Comparison of ENCODE assay signal across 11 cellular contexts in genomic region chr16:66979011-66979717, GRCh38. TPM values are rescaled to one million over a fixed set of nuclear protein-coding genes. Genes with fewer than 3 reads are reported as not detected.
DNase-seq lines count a peak whose midpoint lies in the region; ATAC-seq and TF ChIP-seq lines count a peak whose summit lies in the region.
"Had no signal": no experiment of that assay in that cellular context is flagged by ENCODE, and none has a peak within 500 bp of the region (broad histone marks: within the 10 kb centered on the region; RNA-seq: fewer than 3 reads in every experiment).

No MANE protein-coding gene starts in this region.

- TF ChIP-seq CTCF in foreskin fibroblast (IDR thresholded peaks at IDR 0.05; ENCODE audit: low read depth, low read length) (no peak), upper lobe of left lung (IDR thresholded peaks at IDR 0.05) (no peak)

- H3K9me3 Mint-ChIP-seq in activated CD4-positive, alpha-beta T cell treated with anti-CD3 and anti-CD28 coated beads, Interleukin-2, amount 10 ng/mL, durations not matched to agents 7 days and 5 days, result peaks cover 2% of the 10 kb centered on the region

- 62 to 68% methylated on average over 13 to 15 of the region's 16 CpGs for WGBS in upper lobe of left lung, 2 donors

- no peak overlapping the region for H3K4me3 ChIP-seq in foreskin fibroblast (ENCODE audit: low read depth in 1 of 2, low read length in 2 of 2)
- H3K4me3 ChIP-seq in upper lobe of left lung, result no peak overlapping the region
- H3K4me3 ChIP-seq: right lobe of liver had no signal

- TF ChIP-seq EP300 in upper lobe of left lung (IDR thresholded peaks at IDR 0.05), result no peak

- TF ChIP-seq POLR2A in upper lobe of left lung (IDR thresholded peaks at IDR 0.05), result no peak

- POLR2A ChIA-PET in activated CD4-positive, alpha-beta T cell treated with anti-CD3 and anti-CD28 coated beads, Interleukin-2, amount 10 ng/mL, durations not matched to agents 7 days and 5 days (lab: Charles Lee), result no interaction called here

- no peak for DNase-seq in activated CD4-positive, alpha-beta T cell treated with anti-CD3 and anti-CD28 coated beads, Interleukin-2, amount 10 ng/mL, durations not matched to agents 7 days and 5 days
- DNase-seq in activated CD4-positive, alpha-beta T cell treated with anti-CD3 and anti-CD28 coated beads for 1 hour, result no peak
- peak; percentile 25 to 30 for DNase-seq in foreskin fibroblast
- no peak for DNase-seq in upper lobe of left lung
- no peak for DNase-seq in dedifferentiated amniotic fluid mesenchymal stem cell (ENCODE audit: extremely low spot score)
- DNase-seq: activated CD8-positive, alpha-beta memory T cell treated with anti-CD3 and anti-CD28 coated beads, Interleukin-2, amount 10 ng/mL, durations not matched to agents 7 days and 5 days; amniotic stem cell; endodermal cell; NCI-H1930; right lobe of liver had no signal

- peaks cover 80% of the 10 kb centered on the region for H3K4me1 Mint-ChIP-seq in activated CD4-positive, alpha-beta T cell treated with anti-CD3 and anti-CD28 coated beads, Interleukin-2, amount 10 ng/mL, durations not matched to agents 7 days and 5 days
- H3K4me1 Mint-ChIP-seq: endodermal cell had no signal

- H3K27ac ChIP-seq in upper lobe of left lung, result no peak overlapping the region
- H3K27ac ChIP-seq: right lobe of liver had no signal

- no peaks in the 10 kb centered on the region for H3K27me3 ChIP-seq in upper lobe of left lung
- H3K27me3 ChIP-seq: right lobe of liver had no signal

- ATAC-seq in upper lobe of left lung (ENCODE audit: low FRiP score in 2 of 2) (peak; percentile 46 to 67), GM18861 (IDR thresholded peaks at IDR 0.05; ENCODE audit: unreplicated experiment) (no peak)
- ATAC-seq: activated CD8-positive, alpha-beta memory T cell treated with anti-CD3 and anti-CD28 coated beads, Interleukin-2, amount 10 ng/mL, durations not matched to agents 7 days and 5 days had no signal

- peaks cover 5% of the 10 kb centered on the region for H3K36me3 Mint-ChIP-seq in activated CD4-positive, alpha-beta T cell treated with anti-CD3 and anti-CD28 coated beads, Interleukin-2, amount 10 ng/mL, durations not matched to agents 7 days and 5 days (ENCODE audit: low read depth)

- peaks cover 0 to 13% (median 5%) of the 10 kb centered on the region in 4 donors for H3K4me1 ChIP-seq in upper lobe of left lung

- H3K27me3 Mint-ChIP-seq in activated CD4-positive, alpha-beta T cell treated with anti-CD3 and anti-CD28 coated beads, Interleukin-2, amount 10 ng/mL, durations not matched to agents 7 days and 5 days, result no peaks in the 10 kb centered on the region
- H3K27me3 Mint-ChIP-seq: activated CD8-positive, alpha-beta memory T cell treated with anti-CD3 and anti-CD28 coated beads, Interleukin-2, amount 10 ng/mL, durations not matched to agents 7 days and 5 days had no signal

- CTCF ChIA-PET in activated CD4-positive, alpha-beta T cell treated with anti-CD3 and anti-CD28 coated beads, Interleukin-2, amount 10 ng/mL, durations not matched to agents 7 days and 5 days (lab: Charles Lee), result interaction anchor here (0.6 to 4.0 kb wide), 7 partner anchors 13 to 206 kb away, joined by 3 to 21 read pairs (median 7); partner anchors contain the start of genes FBXL8 and TRADD

- H3K4me3 Mint-ChIP-seq in activated CD4-positive, alpha-beta T cell treated with anti-CD3 and anti-CD28 coated beads, Interleukin-2, amount 10 ng/mL, durations not matched to agents 7 days and 5 days, result no peak overlapping the region
- H3K4me3 Mint-ChIP-seq: activated CD8-positive, alpha-beta memory T cell treated with anti-CD3 and anti-CD28 coated beads, Interleukin-2, amount 10 ng/mL, durations not matched to agents 7 days and 5 days; endodermal cell had no signal

- no peaks in the 10 kb centered on the region for H3K36me3 ChIP-seq in upper lobe of left lung
- H3K36me3 ChIP-seq: right lobe of liver had no signal

- no peaks in the 10 kb centered on the region for H3K9me3 ChIP-seq in upper lobe of left lung
- H3K9me3 ChIP-seq: right lobe of liver had no signal

- H3K27ac Mint-ChIP-seq in activated CD4-positive, alpha-beta T cell treated with anti-CD3 and anti-CD28 coated beads, Interleukin-2, amount 10 ng/mL, durations not matched to agents 7 days and 5 days, result peak overlapping the region; percentile 50
- H3K27ac Mint-ChIP-seq: endodermal cell had no signal

RNA-seq across cellular contexts. Expression of gene CES4A, which starts 9.2 kb away (rescaled TPM):
- total RNA-seq in activated CD4-positive, alpha-beta T cell treated with anti-CD3 and anti-CD28 coated beads, Interleukin-2, amount 10 ng/mL, durations not matched to agents 7 days and 5 days, result 10 to 100 TPM; 28.9 to 30.5 TPM
- 10 to 100 TPM in 5 of 6 donors, 1 to 10 TPM in 1; 9.9 to 39.7 (median 20.2) TPM for total RNA-seq in upper lobe of left lung

RNA-seq across cellular contexts. Expression of gene CES3, which starts 18.1 kb away (rescaled TPM):
- 1 to 10 TPM; 5.9 to 6.4 TPM for total RNA-seq in activated CD4-positive, alpha-beta T cell treated with anti-CD3 and anti-CD28 coated beads, Interleukin-2, amount 10 ng/mL, durations not matched to agents 7 days and 5 days
- total RNA-seq in upper lobe of left lung, result 1 to 10 TPM; 1.4 to 6.2 (median 2.9) TPM

RNA-seq across cellular contexts. Expression of gene CES2, which starts 43.8 kb away (rescaled TPM):
- total RNA-seq in activated CD4-positive, alpha-beta T cell treated with anti-CD3 and anti-CD28 coated beads, Interleukin-2, amount 10 ng/mL, durations not matched to agents 7 days and 5 days, result 10 to 100 TPM; 31.5 to 34.9 TPM
- total RNA-seq in upper lobe of left lung, result 10 to 100 TPM; 32.2 to 76.1 (median 46.5) TPM

RNA-seq across cellular contexts. Expression of gene CIAO2B, which starts 45.0 kb away (rescaled TPM):
- total RNA-seq in activated CD4-positive, alpha-beta T cell treated with anti-CD3 and anti-CD28 coated beads, Interleukin-2, amount 10 ng/mL, durations not matched to agents 7 days and 5 days, result 100 to 1,000 TPM in 1 of 2 experiments, 10 to 100 TPM in 1; 95.2 to 112 TPM
- total RNA-seq in upper lobe of left lung, result 100 to 1,000 TPM in 1 of 6 donors, 10 to 100 TPM in 5; 59.6 to 131 (median 73.2) TPM

RNA-seq across cellular contexts. Expression of gene CBFB, which starts 49.8 kb away (rescaled TPM):
- total RNA-seq in activated CD4-positive, alpha-beta T cell treated with anti-CD3 and anti-CD28 coated beads, Interleukin-2, amount 10 ng/mL, durations not matched to agents 7 days and 5 days, result 100 to 1,000 TPM; 218 to 222 TPM
- total RNA-seq in upper lobe of left lung, result 10 to 100 TPM; 31.4 to 73.4 (median 54.1) TPM

Comparison
In these comparisons a context has a peak if more than half of its experiments do, and no peak if none do; other contexts are left out.
1. DNase-seq: peak in foreskin fibroblast (2 of 2); none in activated CD4-positive, alpha-beta T cell treated with anti-CD3 and anti-CD28 coated beads, Interleukin-2, amount 10 ng/mL, durations not matched to agents 7 days and 5 days (single experiment), activated CD4-positive, alpha-beta T cell treated with anti-CD3 and anti-CD28 coated beads for 1 hour (single experiment), upper lobe of left lung (0 of 2) and dedifferentiated amniotic fluid mesenchymal stem cell (single experiment).